ENCODE assay signal across 1 cellular context in genomic region chr17:65547253-65547670, GRCh38.
TF ChIP-seq lines count a peak whose summit lies in the region.

No MANE protein-coding gene starts in this region.

TF ChIP-seq in HepG2, 621 proteins besides CTCF, POLR2A, EP300 and RAD21 (continued from another document):
- no peak for TF ChIP-seq CREB3 (CRISPR knock-in tag; IDR thresholded peaks at IDR 0.05)
- TF ChIP-seq SYNCRIP (IDR thresholded peaks at IDR 0.05; ENCODE audit: insufficient read depth, low read depth, low read length): no peak
- TF ChIP-seq SP5 (CRISPR knock-in tag; IDR thresholded peaks at IDR 0.05; ENCODE audit: borderline replicate concordance, low read depth): peak; percentile 28; the same call in 1 of the 2 replicates
- TF ChIP-seq SKI (IDR thresholded peaks at IDR 0.05; ENCODE audit: partially characterized antibody): peak; percentile 74
- no peak for TF ChIP-seq ZNF468 (CRISPR knock-in tag; IDR thresholded peaks at IDR 0.05)
- no peak for TF ChIP-seq MLLT10 (CRISPR knock-in tag; IDR thresholded peaks at IDR 0.05)
